8 cellular contexts compared by ENCODE assay signal in the genomic region with DNA sequence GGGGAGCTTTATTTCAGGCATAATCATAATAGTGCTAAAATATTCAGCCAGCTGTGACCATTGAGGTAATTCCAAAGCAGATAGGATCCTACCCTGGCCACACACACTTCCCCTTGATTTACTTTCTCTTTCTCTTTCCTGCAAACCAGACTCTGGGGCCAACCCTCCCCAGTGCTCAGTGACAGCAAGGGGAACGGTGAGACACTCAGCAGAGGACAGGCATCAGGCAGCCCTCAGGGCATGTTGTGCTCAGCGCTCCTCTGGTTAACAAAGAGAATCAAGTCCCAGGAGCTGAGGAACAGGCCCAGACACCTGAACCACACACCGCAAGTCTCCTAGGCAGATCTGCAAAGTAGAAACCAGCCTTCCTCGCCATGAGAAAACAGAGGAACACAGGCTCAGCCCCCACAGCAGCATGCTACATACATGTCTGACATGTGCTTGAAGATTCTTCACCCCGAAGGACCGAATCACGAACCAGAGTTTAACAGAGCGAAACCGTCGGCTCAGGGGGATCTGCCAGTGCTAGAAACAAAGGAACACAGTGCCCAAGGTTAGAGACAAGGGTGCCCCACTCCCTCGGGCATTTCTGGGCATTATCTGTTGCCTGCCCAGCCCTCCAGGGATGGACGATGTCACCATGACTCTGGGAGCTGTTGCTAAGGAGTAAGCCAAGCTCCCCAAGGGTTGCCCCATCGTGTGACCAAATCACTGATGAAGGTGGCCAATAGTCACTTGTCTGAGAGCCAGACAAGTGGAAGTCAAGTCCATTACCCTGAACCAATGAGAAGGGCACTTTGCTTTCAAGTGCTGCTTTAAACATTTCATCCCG. TPM values are rescaled to one million over a fixed set of nuclear protein-coding genes. Genes with fewer than 3 reads are reported as not detected.
DNase-seq lines count a peak whose midpoint lies in the region; ATAC-seq and TF ChIP-seq lines count a peak whose summit lies in the region.

No MANE protein-coding gene starts in this region.

- intact Hi-C loops in Right ventricle myocardium superior (cut with DNase I), result no loop called here
- intact Hi-C loops in Right ventricle myocardium inferior (cut with DNase I), result no loop called here

- H3K36me3 Mint-ChIP-seq in stimulated activated memory B cell treated with anti-CD40 and anti-IgM and Interleukin-4, amounts not matched to agents 10 μg/mL and 1 μg/mL and 100 μg/mL, for 72 hours, result no peaks in the 10 kb centered on the region

- no peak for TF ChIP-seq CTCF in epithelial cell of esophagus (IDR thresholded peaks at IDR 0.05; ENCODE audit: insufficient read depth, low read depth, low read length, missing control alignments)

- DNase-seq in Right ventricle myocardium superior (peak; percentile 50), Right ventricle myocardium inferior (ENCODE audit: missing footprints) (no peak), SW480 (ENCODE audit: low spot score) (peak; percentile 2), epithelial cell of esophagus (ENCODE audit: low read depth) (peak; percentile 74), GF-D8 (lab: John Stamatoyannopoulos, UW) (no peak), hypothalamus (lab: John Stamatoyannopoulos, UW) (no peak)

- H3K27ac Mint-ChIP-seq in stimulated activated memory B cell treated with anti-CD40 and anti-IgM and Interleukin-4, amounts not matched to agents 10 μg/mL and 1 μg/mL and 100 μg/mL, for 72 hours, result peak overlapping the region; percentile 72

- H3K9me3 Mint-ChIP-seq in stimulated activated memory B cell treated with anti-CD40 and anti-IgM and Interleukin-4, amounts not matched to agents 10 μg/mL and 1 μg/mL and 100 μg/mL, for 72 hours, result no peaks in the 10 kb centered on the region

- H3K4me1 Mint-ChIP-seq in stimulated activated memory B cell treated with anti-CD40 and anti-IgM and Interleukin-4, amounts not matched to agents 10 μg/mL and 1 μg/mL and 100 μg/mL, for 72 hours, result peaks cover 8% of the 10 kb centered on the region

- H3K4me3 ChIP-seq in epithelial cell of esophagus (ENCODE audit: low read length), result no peak overlapping the region

- peak; percentile 43 for ATAC-seq in Right ventricle myocardium superior (ENCODE audit: poor library complexity)
- no peak for ATAC-seq in Right ventricle myocardium inferior
- peak; percentile 83 for ATAC-seq in HG03066 (IDR thresholded peaks at IDR 0.05; ENCODE audit: low read depth, unreplicated experiment)
- ATAC-seq in stimulated activated memory B cell treated with anti-CD40 and anti-IgM and Interleukin-4, amounts not matched to agents 10 μg/mL and 1 μg/mL and 100 μg/mL, for 72 hours, result peak; percentile 91

- no peaks in the 10 kb centered on the region for H3K27me3 Mint-ChIP-seq in stimulated activated memory B cell treated with anti-CD40 and anti-IgM and Interleukin-4, amounts not matched to agents 10 μg/mL and 1 μg/mL and 100 μg/mL, for 72 hours

- H3K4me3 Mint-ChIP-seq in stimulated activated memory B cell treated with anti-CD40 and anti-IgM and Interleukin-4, amounts not matched to agents 10 μg/mL and 1 μg/mL and 100 μg/mL, for 72 hours, result peak overlapping the region; percentile 30

RNA-seq across cellular contexts. Expression of gene HDC, which starts 17.5 kb away (rescaled TPM):
- total RNA-seq in Right ventricle myocardium superior (0.65 TPM), Right ventricle myocardium inferior (0.57 TPM)

Comparison
In these comparisons a context has a peak if more than half of its experiments do, and no peak if none do; other contexts are left out.
1. DNase-seq: peak in Right ventricle myocardium superior (single experiment), SW480 (single experiment) and epithelial cell of esophagus (single experiment); none in Right ventricle myocardium inferior (single experiment), GF-D8 (single experiment) and hypothalamus (0 of 51).